ENCODE assay signal across 8 cellular contexts in the genomic region with DNA sequence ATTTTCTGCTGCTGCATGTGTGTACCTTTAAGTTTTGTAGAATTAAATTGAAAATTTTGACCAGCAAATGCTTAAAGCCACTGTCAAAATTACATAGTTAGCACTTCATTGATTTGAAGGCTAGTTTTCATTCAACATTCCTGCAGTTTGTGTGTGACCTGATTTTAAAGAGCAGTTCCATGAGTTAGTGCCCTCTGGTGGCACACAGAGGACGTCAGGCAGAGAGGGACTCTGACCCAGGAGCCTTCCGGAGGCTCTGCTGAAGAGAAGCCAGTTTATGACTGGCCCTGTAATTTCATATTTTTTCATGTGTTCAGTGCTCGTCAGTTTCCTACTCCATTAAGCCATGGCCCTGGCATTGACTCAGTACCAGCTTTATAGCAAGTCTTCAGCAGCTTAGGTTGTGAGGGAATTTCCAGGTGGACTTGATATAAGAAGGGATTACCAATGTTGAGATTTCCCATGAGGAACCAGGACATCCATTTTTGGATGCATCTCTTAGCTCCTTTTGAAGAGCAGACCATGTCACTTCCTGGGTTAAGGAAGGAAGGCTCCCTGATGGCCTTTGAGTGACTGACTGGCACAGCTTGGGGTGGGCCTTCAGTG.
DNase-seq lines count a peak whose midpoint lies in the region; ATAC-seq, FAIRE-seq and TF ChIP-seq lines count a peak whose summit lies in the region.

No MANE protein-coding gene starts in this region.

- intact Hi-C loops in K562 (cut with micrococcal nuclease): loop anchor here (1.0 to 2.0 kb wide), 2 partner anchors 95 to 163 kb away; no protein-coding TSS in a partner anchor

- H3K9ac ChIP-seq in DND-41 (ENCODE audit: low read depth, low read length) (no peak overlapping the region), K562 (ENCODE audit: insufficient read depth in 1 of 2, low read depth in 2 of 2, low read length in 2 of 2) (no peak overlapping the region)

- TF ChIP-seq EP300 in K562 (IDR thresholded peaks at IDR 0.05; ENCODE audit: low read length): no peak

- WGBS in K562 (ENCODE audit: insufficient coverage, low coverage, missing lambda C conversion rate): 9% methylated on average over 3 of the region's 3 CpGs

- H3K79me2 ChIP-seq in DND-41 (ENCODE audit: insufficient read depth, low read length): no peaks in the 10 kb centered on the region
- no peaks in the 10 kb centered on the region for H3K79me2 ChIP-seq in K562 (ENCODE audit: control insufficient read depth, insufficient read depth, low read length)

- H3K4me3 ChIP-seq in DND-41 (ENCODE audit: low read depth in 1 of 2, low read length in 2 of 2): no peak overlapping the region
- no peak overlapping the region for H3K4me3 ChIP-seq in K562

- TF ChIP-seq POLR2A in K562 (conservative IDR thresholded peaks at IDR 0.05): no peak

- in situ Hi-C loops in K562 (cut with MboI): loop anchor here (10.0 kb wide), 1 partner anchor 165 kb away; no protein-coding TSS in a partner anchor

- H4K20me1 ChIP-seq in DND-41 (ENCODE audit: insufficient read depth, low read length): peaks cover 11% of the 10 kb centered on the region
- no peaks in the 10 kb centered on the region; the same call in 1 of the 2 replicates for H4K20me1 ChIP-seq in K562 (replicated peaks; ENCODE audit: control insufficient read depth, insufficient read depth, low read length)

- H2AFZ ChIP-seq in DND-41 (ENCODE audit: low read depth, low read length) (no peak overlapping the region), K562 (ENCODE audit: low read depth, low read length) (no peak overlapping the region)

- TF ChIP-seq CTCF in DND-41 (IDR thresholded peaks at IDR 0.05; ENCODE audit: borderline replicate concordance, extremely low read depth, low read length, poor library complexity, severe bottlenecking) (peak; percentile 75), K562 (IDR thresholded peaks at IDR 0.05 in 2 of 3, conservative IDR thresholded peaks at IDR 0.05 in 1 of 3; ENCODE audit: insufficient read depth in 2 of 3, low read depth in 1 of 3, low read length in 3 of 3) (peak; percentile 84 to 92 (median 89))

- no peak for FAIRE-seq in HTR-8/SVneo (lab: Jason Lieb, UNC)
- FAIRE-seq in K562 (lab: Jason Lieb, UNC): peak; percentile 93

- CTCF ChIA-PET in K562 (lab: Yijun Ruan, JAX; ENCODE audit: low intra/inter-chr PET ratio): interaction anchor here (1.0 to 3.0 kb wide), 4 partner anchors 96 to 172 kb away, joined by 5 to 16 read pairs (median 10); no protein-coding TSS in a partner anchor

- H3K27me3 ChIP-seq in DND-41 (ENCODE audit: insufficient read depth, low read length, poor library complexity): no peaks in the 10 kb centered on the region
- H3K27me3 ChIP-seq in K562 (ENCODE audit: control insufficient read depth in 2 of 2, insufficient read depth in 2 of 2, low read length in 2 of 2): peaks cover 0 to 1% of the 10 kb centered on the region in 2 experiments; a peak in 2 of 5 replicates

- POLR2A ChIA-PET in K562 (lab: Yijun Ruan, JAX): interaction anchor here (0.6 to 1.6 kb wide), 2 partner anchors 13 to 644 kb away, joined by 3 to 4 read pairs; no protein-coding TSS in a partner anchor

- no peak overlapping the region for H3K27ac ChIP-seq in DND-41 (ENCODE audit: low read length)
- H3K27ac ChIP-seq in K562 (ENCODE audit: extremely low read depth, low read depth, low read length): no peak overlapping the region

- no peak overlapping the region for H3K4me2 ChIP-seq in DND-41 (ENCODE audit: insufficient read depth, low read length)
- no peak overlapping the region for H3K4me2 ChIP-seq in K562 (ENCODE audit: insufficient read depth, low read length)

- no peaks in the 10 kb centered on the region for H3K9me3 ChIP-seq in DND-41 (ENCODE audit: insufficient read depth, low read length, severe bottlenecking)
- H3K9me3 ChIP-seq in K562 (replicated peaks; ENCODE audit: control insufficient read depth, insufficient read depth, low read depth, low read length): no peaks in the 10 kb centered on the region

- no TSS peak for BruUV-seq in K562 (replicated peaks; lab: Mats Ljungman, UMichigan)

- H3K9me1 ChIP-seq in K562 (ENCODE audit: control insufficient read depth, insufficient read depth, low read length): no peaks in the 10 kb centered on the region

- 0 out of 2 replicates have a peak, but pooled peaks cover 13% of the 10 kb centered on the region for H3K36me3 ChIP-seq in DND-41 (ENCODE audit: insufficient read depth, low read length)
- H3K36me3 ChIP-seq in K562 (ENCODE audit: control insufficient read depth, insufficient read depth, low read length): no peaks in the 10 kb centered on the region

- DNase-seq in DND-41 (peak; percentile 44), HTR-8/SVneo (ENCODE audit: insufficient read length, low spot score) (peak; percentile 47), RPMI8226 (peak; percentile 78), K562 (ENCODE audit: extremely low read depth in 1 of 4, low spot score in 3 of 4) (peak; percentile 50 to 73 (median 58)), iPS-NIHi11 (ENCODE audit: low spot score) (peak; percentile 67)
- peak; percentile 41 to 47 for DNase-seq in stimulated activated CD4-positive, alpha-beta T cell treated with anti-CD3 and anti-CD28 coated beads, Interleukin-2, amount 100 ng/mL, for 24 hours

- ATAC-seq in DND-41 (ENCODE audit: insufficient read depth, low read depth) (peak; percentile 76), K562 (peak; percentile 98), GM19452 (IDR thresholded peaks at IDR 0.05; ENCODE audit: unreplicated experiment) (no peak), GM18517 (IDR thresholded peaks at IDR 0.05; ENCODE audit: unreplicated experiment) (no peak)

- H3K4me1 ChIP-seq in DND-41 (ENCODE audit: insufficient read depth, low read length) (no peaks in the 10 kb centered on the region), K562 (replicated peaks in 1 of 2; ENCODE audit: control insufficient read depth in 2 of 2, insufficient read depth in 2 of 2, low read length in 2 of 2) (no peaks in the 10 kb centered on the region)

- TF ChIP-seq RAD21 in K562 (CRISPR knock-in tag; conservative IDR thresholded peaks at IDR 0.05 in 1 of 2, IDR thresholded peaks at IDR 0.05 in 1 of 2): peak; percentile 66 to 86

TF ChIP-seq in K562, 482 proteins besides CTCF, POLR2A, EP300 and RAD21 (continues in another document):
- TF ChIP-seq, protein P1, sequence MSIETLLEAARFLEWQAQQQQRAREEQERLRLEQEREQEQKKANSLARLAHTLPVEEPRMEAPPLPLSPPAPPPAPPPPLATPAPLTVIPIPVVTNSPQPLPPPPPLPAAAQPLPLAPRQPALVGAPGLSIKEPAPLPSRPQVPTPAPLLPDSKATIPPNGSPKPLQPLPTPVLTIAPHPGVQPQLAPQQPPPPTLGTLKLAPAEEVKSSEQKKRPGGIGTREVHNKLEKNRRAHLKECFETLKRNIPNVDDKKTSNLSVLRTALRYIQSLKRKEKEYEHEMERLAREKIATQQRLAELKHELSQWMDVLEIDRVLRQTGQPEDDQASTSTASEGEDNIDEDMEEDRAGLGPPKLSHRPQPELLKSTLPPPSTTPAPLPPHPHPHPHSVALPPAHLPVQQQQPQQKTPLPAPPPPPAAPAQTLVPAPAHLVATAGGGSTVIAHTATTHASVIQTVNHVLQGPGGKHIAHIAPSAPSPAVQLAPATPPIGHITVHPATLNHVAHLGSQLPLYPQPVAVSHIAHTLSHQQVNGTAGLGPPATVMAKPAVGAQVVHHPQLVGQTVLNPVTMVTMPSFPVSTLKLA (conservative IDR thresholded peaks at IDR 0.05): no peak
- TF ChIP-seq ZNF12 (CRISPR knock-in tag; IDR thresholded peaks at IDR 0.05) (no peak), ARID4B (CRISPR knock-in tag; IDR thresholded peaks at IDR 0.05) (no peak), ZNF184 (CRISPR knock-in tag; IDR thresholded peaks at IDR 0.05) (no peak), NFYB (IDR thresholded peaks at IDR 0.05; ENCODE audit: extremely low read depth, insufficient read length) (no peak), ZBTB1 (CRISPR knock-in tag; IDR thresholded peaks at IDR 0.05; ENCODE audit: borderline replicate concordance, low read depth) (no peak), TAL1 (IDR thresholded peaks at IDR 0.05) (no peak), PHF20 (IDR thresholded peaks at IDR 0.05; ENCODE audit: partially characterized antibody) (no peak)
- TF ChIP-seq, protein P2, sequence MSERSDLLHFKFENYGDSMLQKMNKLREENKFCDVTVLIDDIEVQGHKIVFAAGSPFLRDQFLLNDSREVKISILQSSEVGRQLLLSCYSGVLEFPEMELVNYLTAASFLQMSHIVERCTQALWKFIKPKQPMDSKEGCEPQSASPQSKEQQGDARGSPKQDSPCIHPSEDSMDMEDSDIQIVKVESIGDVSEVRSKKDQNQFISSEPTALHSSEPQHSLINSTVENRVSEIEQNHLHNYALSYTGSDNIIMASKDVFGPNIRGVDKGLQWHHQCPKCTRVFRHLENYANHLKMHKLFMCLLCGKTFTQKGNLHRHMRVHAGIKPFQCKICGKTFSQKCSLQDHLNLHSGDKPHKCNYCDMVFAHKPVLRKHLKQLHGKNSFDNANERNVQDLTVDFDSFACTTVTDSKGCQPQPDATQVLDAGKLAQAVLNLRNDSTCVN (CRISPR knock-in tag; IDR thresholded peaks at IDR 0.05): no peak

Comparison
In these comparisons a context has a peak if more than half of its experiments do, and no peak if none do; other contexts are left out.
1. ATAC-seq: peak in DND-41 (single experiment) and K562 (single experiment); none in GM19452 (single experiment) and GM18517 (single experiment).
2. Peak in every context shown above with its lines, with median percentiles within 50 percentile points of each other: DNase-seq.